Comparison of ENCODE assay signal across 23 cellular contexts in the genomic region with DNA sequence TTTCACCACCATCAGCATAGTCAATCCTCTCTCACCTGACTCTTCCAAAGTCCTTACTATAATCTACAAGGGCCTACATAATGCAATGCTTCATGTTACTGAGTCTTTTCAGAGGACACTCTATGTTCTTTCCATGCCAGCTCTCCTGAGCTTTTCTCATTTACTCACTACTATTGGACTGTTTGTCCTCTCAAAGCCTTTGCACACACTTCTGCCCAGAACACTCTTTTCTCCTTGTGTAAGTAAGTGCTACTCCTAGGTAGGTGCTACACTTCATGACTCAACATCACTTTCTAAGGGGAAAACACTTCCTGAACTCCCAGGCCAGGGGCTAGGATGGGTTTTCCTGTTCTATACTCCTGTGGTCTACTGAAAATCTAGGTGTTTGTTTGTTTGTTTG.
DNase-seq lines count a peak whose midpoint lies in the region; ATAC-seq and TF ChIP-seq lines count a peak whose summit lies in the region.
"Had no signal": no experiment of that assay in that cellular context is flagged by ENCODE, and none has a peak within 500 bp of the region (broad histone marks: within the 10 kb centered on the region; RNA-seq: fewer than 3 reads in every experiment).

No MANE protein-coding gene starts in this region.

- no peaks in the 10 kb centered on the region for H3K36me3 ChIP-seq in upper lobe of right lung
- H3K36me3 ChIP-seq: BLaER1 treated with 17β-estradiol and CSF1 and Interleukin-3, amounts not matched to agents 10 nM and 100 nM had no signal

- intact Hi-C loops in upper lobe of right lung (cut with DNase I), result no loop called here

- no peaks in the 10 kb centered on the region for H3K9me3 ChIP-seq in upper lobe of right lung
- H3K9me3 ChIP-seq: A549; BLaER1 treated with 17β-estradiol and CSF1 and Interleukin-3, amounts not matched to agents 10 nM and 100 nM; Caco-2 had no signal

- peak; percentile 53 for ATAC-seq in upper lobe of right lung
- ATAC-seq: A549; CD8-positive, alpha-beta T cell; GM12878 had no signal

- H3K4me3 Mint-ChIP-seq in nephron progenitor cell, result no peak overlapping the region
- H3K4me3 Mint-ChIP-seq: B cell; CD4-positive, alpha-beta T cell; CD8-positive, alpha-beta T cell had no signal

- no peak overlapping the region for H3K27ac ChIP-seq in upper lobe of right lung
- H3K27ac ChIP-seq: 22Rv1; A549; BLaER1 treated with 17β-estradiol and CSF1 and Interleukin-3, amounts not matched to agents 10 nM and 100 nM; C4-2B had no signal

- DNase-seq in DMS53 (lab: John Stamatoyannopoulos, UW), result peak; percentile 36
- no peak for DNase-seq in DMS53 treated with DMSO at 0.1 percent for 48 hours (lab: John Stamatoyannopoulos, UW; ENCODE audit: unreplicated experiment)
- no peak for DNase-seq in nephron progenitor cell
- DNase-seq in upper lobe of right lung, result no peak
- DNase-seq in D341Med (ENCODE audit: low spot score), result no peak
- DNase-seq in NCI-H2196 treated with DMSO at 0.1 percent for 48 hours (lab: John Stamatoyannopoulos, UW; ENCODE audit: unreplicated experiment), result no peak
- DNase-seq: AML-193; Caco-2; Calu3; CD4-positive, alpha-beta T cell; CD8-positive, alpha-beta T cell; DMS 273 treated with DMSO at 0.1 percent for 48 hours; DMS153; DMS79; DND-41; EL; GDM1 had no signal

- TF ChIP-seq CTCF in nephron progenitor cell (IDR thresholded peaks at IDR 0.05), result no peak
- no peak for TF ChIP-seq CTCF in upper lobe of right lung (IDR thresholded peaks at IDR 0.05)

- peaks cover 24% of the 10 kb centered on the region for H3K4me1 Mint-ChIP-seq in nephron progenitor cell
- H3K4me1 Mint-ChIP-seq: B cell had no signal

- H3K27me3 ChIP-seq in upper lobe of right lung, result no peaks in the 10 kb centered on the region
- H3K27me3 ChIP-seq: BLaER1 treated with 17β-estradiol and CSF1 and Interleukin-3, amounts not matched to agents 10 nM and 100 nM had no signal

- H3K4me3 ChIP-seq in upper lobe of right lung, result no peak overlapping the region
- H3K4me3 ChIP-seq: A549; BLaER1 treated with 17β-estradiol and CSF1 and Interleukin-3, amounts not matched to agents 10 nM and 100 nM; GM12878 had no signal

- no peaks in the 10 kb centered on the region for H3K36me3 Mint-ChIP-seq in nephron progenitor cell (ENCODE audit: low read depth)
- H3K36me3 Mint-ChIP-seq: CD8-positive, alpha-beta T cell had no signal

- peak overlapping the region; percentile 0 for H3K27ac Mint-ChIP-seq in nephron progenitor cell
- H3K27ac Mint-ChIP-seq: B cell; CD4-positive, alpha-beta T cell; CD8-positive, alpha-beta T cell had no signal

- no peaks in the 10 kb centered on the region for H3K27me3 Mint-ChIP-seq in nephron progenitor cell (ENCODE audit: low read depth, poor library complexity)
- H3K27me3 Mint-ChIP-seq: B cell; CD4-positive, alpha-beta T cell had no signal

- no peaks in the 10 kb centered on the region for H3K9me3 Mint-ChIP-seq in nephron progenitor cell
- H3K9me3 Mint-ChIP-seq: CD4-positive, alpha-beta T cell had no signal

- no peaks in the 10 kb centered on the region for H3K4me1 ChIP-seq in upper lobe of right lung
- H3K4me1 ChIP-seq: A549, Caco-2 had no signal
